Comparison of ENCODE assay signal across 1 cellular context in the genomic region with DNA sequence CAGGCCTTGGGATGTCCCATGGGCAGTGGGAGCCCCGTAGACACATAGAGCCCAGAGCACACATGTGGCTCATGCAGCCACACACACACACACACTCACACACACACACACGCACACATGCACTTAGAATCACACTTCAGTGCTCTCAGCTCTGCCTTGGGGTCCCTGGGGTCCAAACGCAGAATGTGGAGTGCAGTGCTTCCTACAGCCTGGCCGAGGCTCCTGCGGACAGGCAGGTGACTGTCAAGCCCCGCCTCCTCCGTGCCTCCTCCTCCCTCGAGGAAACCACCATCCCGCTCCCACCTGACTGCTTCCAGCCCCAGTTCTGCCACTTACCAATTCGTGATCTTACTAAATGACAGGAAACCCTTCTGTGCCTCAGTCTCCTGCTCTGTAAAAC.
TF ChIP-seq lines count a peak whose summit lies in the region.

No MANE protein-coding gene starts in this region.

TF ChIP-seq in WTC11, 78 proteins besides CTCF, POLR2A, EP300 and RAD21 (continued from another document):
- TF ChIP-seq MLX (CRISPR knock-in tag; IDR thresholded peaks at IDR 0.05): no peak
